11 cellular contexts compared by ENCODE assay signal in genomic region chr1:211345719-211346118, GRCh38. TPM values are rescaled to one million over a fixed set of nuclear protein-coding genes. Genes with fewer than 3 reads are reported as not detected.
DNase-seq lines count a peak whose midpoint lies in the region; ATAC-seq, FAIRE-seq and TF ChIP-seq lines count a peak whose summit lies in the region.
"Had no signal": no experiment of that assay in that cellular context is flagged by ENCODE, and none has a peak within 500 bp of the region (broad histone marks: within the 10 kb centered on the region; RNA-seq: fewer than 3 reads in every experiment).

No MANE protein-coding gene starts in this region.

- no peak overlapping the region for H2BK120ac ChIP-seq in IMR-90 (ENCODE audit: low read depth, low read length)

- peaks cover 14% of the 10 kb centered on the region for H3K4me1 ChIP-seq in Caco-2
- peaks cover 5% of the 10 kb centered on the region; the same call in 1 of the 2 replicates for H3K4me1 ChIP-seq in IMR-90 (ENCODE audit: control insufficient read depth, insufficient read depth, low read length)
- H3K4me1 ChIP-seq in PC-3 (ENCODE audit: insufficient read depth, low read length) = no peaks in the 10 kb centered on the region
- H3K4me1 ChIP-seq in HepG2 (ENCODE audit: insufficient read depth, low read length) = no peaks in the 10 kb centered on the region

- no peak for TF ChIP-seq CTCF in Caco-2 (IDR thresholded peaks at IDR 0.05; ENCODE audit: insufficient read depth in 1 of 2, low read depth in 1 of 2, low read length in 1 of 2, severe bottlenecking in 1 of 2, unreplicated experiment in 1 of 2)
- TF ChIP-seq CTCF in IMR-90 (conservative IDR thresholded peaks at IDR 0.05; ENCODE audit: low read depth, low read length) = no peak
- no peak for TF ChIP-seq CTCF in PC-3 (conservative IDR thresholded peaks at IDR 0.05; ENCODE audit: low read depth, low read length)
- TF ChIP-seq CTCF in HepG2 (CRISPR knock-in tag; IDR thresholded peaks at IDR 0.05) = no peak

- H3K4me1 Mint-ChIP-seq in Caco-2 (ENCODE audit: low read depth, unreplicated experiment) = peaks cover 6% of the 10 kb centered on the region

- 60% methylated on average over 1 of the region's 2 CpGs; no CpG with 5 or more reads in 1 of the 2 experiments for WGBS in IMR-90 (ENCODE audit: extremely low coverage in 2 of 2, insufficient read length in 1 of 2), 2 experiments
- WGBS in HepG2 (ENCODE audit: low lambda C conversion rate) = no CpG with 5 or more reads among the region's 2 CpGs

- TF ChIP-seq POLR2A in IMR-90 (IDR thresholded peaks at IDR 0.05; ENCODE audit: low read depth, low read length) (no peak), HepG2 (IDR thresholded peaks at IDR 0.05; ENCODE audit: insufficient read depth in 1 of 2, low read depth in 2 of 2, low read length in 2 of 2) (no peak)

- no peak overlapping the region for H3K14ac ChIP-seq in IMR-90 (replicated peaks; ENCODE audit: low read depth, low read length)

- no peak overlapping the region for H2BK20ac ChIP-seq in IMR-90 (ENCODE audit: low read depth, low read length)

- H3K36me3 Mint-ChIP-seq in Caco-2 (ENCODE audit: insufficient read depth, unreplicated experiment) = no peaks in the 10 kb centered on the region

- CTCF ChIA-PET in Caco-2 (lab: Charles Lee) = no interaction called here
- CTCF ChIA-PET in IMR-90 (lab: Yijun Ruan, JAX) = no interaction called here
- CTCF ChIA-PET in PC-3 (lab: Charles Lee) = no interaction called here
- CTCF ChIA-PET in HepG2 (lab: Yijun Ruan, JAX; ENCODE audit: low intra/inter-chr PET ratio, low total read pairs) = no interaction called here

- H3K4me3 ChIP-seq in Caco-2 (ENCODE audit: low read depth, low read length) = no peak overlapping the region
- no peak overlapping the region for H3K4me3 ChIP-seq in IMR-90 (ENCODE audit: insufficient read depth, low read depth, low read length)
- no peak overlapping the region for H3K4me3 ChIP-seq in PC-3 (ENCODE audit: low read length)
- H3K4me3 ChIP-seq in HepG2 (replicated peaks in 1 of 3; ENCODE audit: insufficient read depth in 1 of 3, low read depth in 2 of 3, low read length in 3 of 3) = no peak overlapping the region
- H3K4me3 ChIP-seq: Peyer's patch had no signal

- ATAC-seq in IMR-90 (ENCODE audit: low read depth) (peak; percentile 83), PC-3 (0 out of 2 replicates have a peak, but pooled peaks have one; percentile 29), HG03439 (IDR thresholded peaks at IDR 0.05; ENCODE audit: unreplicated experiment) (no peak), HepG2 (no peak), HG03135 (IDR thresholded peaks at IDR 0.05; ENCODE audit: unreplicated experiment) (no peak), GM18511 (IDR thresholded peaks at IDR 0.05; ENCODE audit: unreplicated experiment) (no peak)
- ATAC-seq: activated CD8-positive, alpha-beta T cell treated with anti-CD3 and anti-CD28 coated beads, Interleukin-2, amount 10 ng/mL, durations not matched to agents 7 days and 5 days had no signal

- H3K27ac Mint-ChIP-seq in Caco-2 (ENCODE audit: unreplicated experiment) = peak overlapping the region; percentile 21
- H3K27ac Mint-ChIP-seq: activated CD8-positive, alpha-beta T cell treated with anti-CD3 and anti-CD28 coated beads, Interleukin-2, amount 10 ng/mL, durations not matched to agents 7 days and 5 days had no signal

- peaks cover 40 to 62% of the 10 kb centered on the region in 2 experiments for H3K79me1 ChIP-seq in IMR-90 (ENCODE audit: low read depth in 1 of 2, low read length in 2 of 2)

- H2AK9ac ChIP-seq in IMR-90 (replicated peaks; ENCODE audit: low read depth, low read length, poor library complexity) = no peak overlapping the region

- H2AFZ ChIP-seq in IMR-90 (replicated peaks; ENCODE audit: low read length, poor library complexity) = peak overlapping the region; percentile 56
- no peak overlapping the region for H2AFZ ChIP-seq in PC-3 (ENCODE audit: low read length)
- no peak overlapping the region for H2AFZ ChIP-seq in HepG2 (ENCODE audit: low read length)

- TF ChIP-seq EP300 in HepG2 (IDR thresholded peaks at IDR 0.05; ENCODE audit: low read depth in 2 of 2, low read length in 2 of 2) = no peak
- TF ChIP-seq EP300 in HepG2 (CRISPR knock-in tag; IDR thresholded peaks at IDR 0.05; ENCODE audit: borderline replicate concordance) = no peak

- POLR2A ChIA-PET in Caco-2 (lab: Charles Lee) = no interaction called here
- POLR2A ChIA-PET in IMR-90 (lab: Charles Lee; ENCODE audit: unreplicated experiment) = no interaction called here
- POLR2A ChIA-PET in PC-3 (lab: Charles Lee; ENCODE audit: unreplicated experiment) = no interaction called here
- POLR2A ChIA-PET in HepG2 (lab: Yijun Ruan, JAX) = no interaction called here

- no peaks in the 10 kb centered on the region for H3K9me2 ChIP-seq in PC-3 (replicated peaks; ENCODE audit: low read length)

- no peaks in the 10 kb centered on the region for H3K36me3 ChIP-seq in Caco-2 (ENCODE audit: control insufficient read depth, insufficient read depth, low read length)
- no peaks in the 10 kb centered on the region for H3K36me3 ChIP-seq in IMR-90 (ENCODE audit: control insufficient read depth, insufficient read depth, low read length)
- no peaks in the 10 kb centered on the region for H3K36me3 ChIP-seq in PC-3 (ENCODE audit: low read depth, low read length)
- H3K36me3 ChIP-seq in HepG2 (replicated peaks in 1 of 2; ENCODE audit: control insufficient read depth in 1 of 2, insufficient read depth in 2 of 2, low read length in 2 of 2) = no peaks in the 10 kb centered on the region
- H3K36me3 ChIP-seq: Peyer's patch had no signal

- in situ Hi-C loops in IMR-90 (cut with MboI; ENCODE audit: low sequenced_read_pairs) = no loop called here
- in situ Hi-C loops in HepG2 (cut with HindIII; ENCODE audit: extremely low pct_ligation_motif_present, low pct_unique_long_range_greater_than_20kb) = no loop called here

- DNase-seq in Caco-2 (no peak), IMR-90 (peak; percentile 53), PC-3 (no peak), left kidney (ENCODE audit: low read depth, low spot score) (peak; percentile 76), HepG2 (ENCODE audit: low spot score) (no peak)
- DNase-seq: activated CD8-positive, alpha-beta T cell treated with anti-CD3 and anti-CD28 coated beads, Interleukin-2, amount 10 ng/mL, durations not matched to agents 7 days and 5 days had no signal

- H2BK15ac ChIP-seq in IMR-90 (ENCODE audit: low read depth, low read length) = no peak overlapping the region

- no peak overlapping the region for H2AK5ac ChIP-seq in IMR-90 (ENCODE audit: low read depth, low read length)

- TF ChIP-seq RAD21 in IMR-90 (IDR thresholded peaks at IDR 0.05; ENCODE audit: low read length) = no peak
- no peak for TF ChIP-seq RAD21 in HepG2 (CRISPR knock-in tag; IDR thresholded peaks at IDR 0.05)

- no peaks in the 10 kb centered on the region; the same call in 1 of the 2 replicates for H3K9me3 ChIP-seq in Caco-2
- no peaks in the 10 kb centered on the region for H3K9me3 ChIP-seq in IMR-90 (ENCODE audit: control insufficient read depth, insufficient read depth, low read length)
- H3K9me3 ChIP-seq in PC-3 (ENCODE audit: low read length) = no peaks in the 10 kb centered on the region
- no peaks in the 10 kb centered on the region for H3K9me3 ChIP-seq in HepG2 (ENCODE audit: low read length)
- H3K9me3 ChIP-seq: Peyer's patch had no signal

- dilution Hi-C loops in IMR-90 (cut with HindIII; ENCODE audit: low sequenced_read_pairs, unreplicated experiment) = no loop called here

- H3K79me2 ChIP-seq in PC-3 (ENCODE audit: low read length) (no peaks in the 10 kb centered on the region), HepG2 (ENCODE audit: insufficient read depth, low read length) (no peaks in the 10 kb centered on the region)

- no peaks in the 10 kb centered on the region for H3F3A ChIP-seq in PC-3 (ENCODE audit: low read length, unreplicated experiment)

- H3K27ac ChIP-seq in IMR-90 (ENCODE audit: insufficient read depth, low read length) (no peak overlapping the region), PC-3 (ENCODE audit: low read length) (no peak overlapping the region), HepG2 (ENCODE audit: extremely low read length, insufficient read depth, low read length) (no peak overlapping the region)
- H3K27ac ChIP-seq: Peyer's patch had no signal

- H3K9me3 Mint-ChIP-seq in Caco-2 (ENCODE audit: unreplicated experiment) = no peaks in the 10 kb centered on the region

- no peak overlapping the region for H3K4me3 Mint-ChIP-seq in Caco-2 (ENCODE audit: unreplicated experiment)
- H3K4me3 Mint-ChIP-seq: activated CD8-positive, alpha-beta T cell treated with anti-CD3 and anti-CD28 coated beads, Interleukin-2, amount 10 ng/mL, durations not matched to agents 7 days and 5 days had no signal

- BruUV-seq in Caco-2 (replicated peaks; lab: Mats Ljungman, UMichigan) (no TSS peak), IMR-90 (replicated peaks; lab: Mats Ljungman, UMichigan) (no TSS peak), PC-3 (replicated peaks; lab: Mats Ljungman, UMichigan) (no TSS peak), HepG2 (replicated peaks; lab: Mats Ljungman, UMichigan) (no TSS peak)

- no peak overlapping the region for H4K91ac ChIP-seq in IMR-90 (ENCODE audit: insufficient read depth, low read depth, low read length)

- no peak overlapping the region for H3K56ac ChIP-seq in IMR-90 (ENCODE audit: extremely low read depth, insufficient read depth, low read length)

- no peak for FAIRE-seq in HepG2 (lab: Jason Lieb, UNC)
- FAIRE-seq: colon had no signal

- H2BK5ac ChIP-seq in IMR-90 (ENCODE audit: low read depth, low read length, poor library complexity, severe bottlenecking) = no peak overlapping the region

- H3K9me1 ChIP-seq in IMR-90 (ENCODE audit: insufficient read depth, low read length) = peaks cover 11% of the 10 kb centered on the region; the same call in 1 of the 2 replicates

- H3K9ac ChIP-seq in IMR-90 (ENCODE audit: low read depth, low read length) (no peak overlapping the region), PC-3 (ENCODE audit: low read length) (no peak overlapping the region), HepG2 (ENCODE audit: insufficient read depth, low read depth, low read length) (no peak overlapping the region)

- H3K27me3 Mint-ChIP-seq in Caco-2 (ENCODE audit: insufficient read depth, unreplicated experiment) = no peaks in the 10 kb centered on the region

- H3K4ac ChIP-seq in IMR-90 (ENCODE audit: low read depth, low read length) = no peak overlapping the region

- H3K23ac ChIP-seq in IMR-90 (ENCODE audit: low read depth, low read length) = no peak overlapping the region

- H3K27me3 ChIP-seq in Caco-2 (replicated peaks; ENCODE audit: control insufficient read depth, insufficient read depth, low read length) = no peaks in the 10 kb centered on the region
- H3K27me3 ChIP-seq in IMR-90 (ENCODE audit: control insufficient read depth, insufficient read depth, low read length) = no peaks in the 10 kb centered on the region
- H3K27me3 ChIP-seq in PC-3 (ENCODE audit: low read length) = no peaks in the 10 kb centered on the region
- no peaks in the 10 kb centered on the region for H3K27me3 ChIP-seq in HepG2 (ENCODE audit: control insufficient read depth in 1 of 2, insufficient read depth in 2 of 2, low read length in 2 of 2)
- H3K27me3 ChIP-seq: Peyer's patch had no signal

- intact Hi-C loops in Caco-2 (cut with micrococcal nuclease; ENCODE audit: unreplicated experiment) = no loop called here
- intact Hi-C loops in IMR-90 (cut with micrococcal nuclease) = no loop called here
- intact Hi-C loops in PC-3 (cut with micrococcal nuclease) = no loop called here
- intact Hi-C loops in HepG2 (cut with micrococcal nuclease; ENCODE audit: unreplicated experiment) = no loop called here

- H3K4me2 ChIP-seq in IMR-90 (ENCODE audit: low read depth, low read length) (no peak overlapping the region), PC-3 (ENCODE audit: low read length) (no peak overlapping the region), HepG2 (ENCODE audit: low read depth, low read length) (no peak overlapping the region)

- H3K18ac ChIP-seq in IMR-90 (ENCODE audit: low read depth, low read length) = no peak overlapping the region

- H4K8ac ChIP-seq in IMR-90 (ENCODE audit: low read depth in 2 of 2, low read length in 2 of 2) = no peak overlapping the region

- H4K20me1 ChIP-seq in IMR-90 (ENCODE audit: insufficient read depth, low read length) = peaks cover 46% of the 10 kb centered on the region
- no peaks in the 10 kb centered on the region for H4K20me1 ChIP-seq in PC-3 (ENCODE audit: low read length)
- no peaks in the 10 kb centered on the region for H4K20me1 ChIP-seq in HepG2 (ENCODE audit: insufficient read depth, low read length)

- no peak overlapping the region for H4K5ac ChIP-seq in IMR-90 (ENCODE audit: low read depth, low read length)

RNA-seq across cellular contexts. Expression of gene TRAF5, which starts 19.1 kb away (rescaled TPM):
- total RNA-seq in Caco-2 (2022) (8.5 and 8.8 TPM in 2 replicates), IMR-90 (2012; rRNA removed) (10.0 and 13.1 TPM in 2 replicates), PC-3 (2014; rRNA removed) (5.1 and 12.2 TPM in 2 replicates), HepG2 (2016; rRNA removed; fragmentation: Illumina TruSeq; extraction: Trizol) (0.25 and 0.27 TPM in 2 replicates)
- polyA plus RNA-seq in IMR-90 (2012; rRNA removed) (11.0 and 14.7 TPM in 2 replicates), HepG2 (2011; rRNA removed) (1.6 and 1.7 TPM in 2 replicates)
- 2.9 and 4.3 TPM in 2 replicates for polyA plus RNA-seq in IMR-90 (2012; cell fraction: cytosol; rRNA removed)
- polyA plus RNA-seq in IMR-90 (2012; cell fraction: nucleus; rRNA removed; ENCODE audit: low replicate concordance) = 21.7 and 89.3 TPM in 2 replicates
- 0.09 and 0.30 TPM in 2 replicates for total RNA-seq in HepG2 (2016; cell fraction: cytosol; rRNA removed; fragmentation: Illumina TruSeq; extraction: Trizol; ENCODE audit: low read depth)
- 0.33 and 0.37 TPM in 2 replicates for total RNA-seq in HepG2 (2016; cell fraction: insoluble cytoplasmic fraction; rRNA removed; fragmentation: Illumina TruSeq; extraction: Trizol)
- 0.10 and 0.25 TPM in 2 replicates for total RNA-seq in HepG2 (2016; cell fraction: membrane; rRNA removed; fragmentation: Illumina TruSeq; extraction: Trizol)
- total RNA-seq in HepG2 (2016; cell fraction: nucleus; rRNA removed; fragmentation: Illumina TruSeq; extraction: Trizol) = 0.66 and 0.84 TPM in 2 replicates
- polyA plus RNA-seq in HepG2 (2011; cell fraction: cytosol; rRNA removed) = 0.47 and 0.65 TPM in 2 replicates
- polyA plus RNA-seq in HepG2 (2011; cell fraction: nucleus; rRNA removed) = 3.8 and 4.0 TPM in 2 replicates
- 0.69 and 0.94 TPM in 2 replicates for polyA plus RNA-seq in HepG2 (2012)
- 0.03 and 0.06 TPM in 2 replicates for polyA plus RNA-seq in HepG2 (2016; cell fraction: cytosol; fragmentation: Illumina TruSeq; extraction: Trizol; ENCODE audit: low read depth)
- polyA plus RNA-seq in HepG2 (2016; cell fraction: insoluble cytoplasmic fraction; fragmentation: Illumina TruSeq; extraction: Trizol; ENCODE audit: low read depth) = 0.15 and 0.32 TPM in 2 replicates
- not detected in 2 replicates for polyA plus RNA-seq in HepG2 (2016; cell fraction: membrane; fragmentation: Illumina TruSeq; extraction: Trizol; ENCODE audit: low read depth)
- 1.0 and 1.7 TPM in 2 replicates for polyA plus RNA-seq in HepG2 (2016; cell fraction: nucleus; fragmentation: Illumina TruSeq; extraction: Trizol; ENCODE audit: insufficient read depth, low read depth)
- 1.4 and 14.9 TPM in 2 replicates for polyA minus RNA-seq in HepG2 (2011; rRNA and poly(A)+ RNA removed; ENCODE audit: low replicate concordance)
- 0.26 and 0.30 TPM in 2 replicates for polyA minus RNA-seq in HepG2 (2011; cell fraction: cytosol; rRNA and poly(A)+ RNA removed)
- polyA minus RNA-seq in HepG2 (2011; cell fraction: nucleus; rRNA and poly(A)+ RNA removed) = 2.6 and 5.9 TPM in 2 replicates

Comparison
In these comparisons a context has a peak if more than half of its experiments do, and no peak if none do; other contexts are left out.
1. DNase-seq: peak in IMR-90 (single experiment) and left kidney (single experiment); none in Caco-2 (0 of 2), PC-3 (single experiment) and HepG2 (single experiment).
2. ATAC-seq: peak in IMR-90 (single experiment) and PC-3 (single experiment); none in HG03439 (single experiment), HepG2 (single experiment), HG03135 (single experiment) and GM18511 (single experiment).